ENCODE assay signal across 8 cellular contexts in genomic region chr17:58417300-58418092, GRCh38. TPM values are rescaled to one million over a fixed set of nuclear protein-coding genes. Genes with fewer than 3 reads are reported as not detected.
DNase-seq lines count a peak whose midpoint lies in the region; ATAC-seq, FAIRE-seq and TF ChIP-seq lines count a peak whose summit lies in the region.

TSS of gene RNF43 (minus strand) at chr17:58417534. CDS start at chr17:58415577, 1,957 bp downstream.

- no peak for TF ChIP-seq POLR2A in H54 (IDR thresholded peaks at IDR 0.05; ENCODE audit: low read depth, low read length)
- TF ChIP-seq POLR2A in stomach (IDR thresholded peaks at IDR 0.05): peak in 2 of 4 donors; percentile 45 to 71

- peak within 1 kb of the TSS; percentile 56 for H2AFZ ChIP-seq in neural progenitor cell (replicated peaks)

- peak within 1 kb of the TSS; percentile 44 for H3K4me3 ChIP-seq in RWPE2 (ENCODE audit: severe bottlenecking)
- H3K4me3 ChIP-seq in foreskin fibroblast (ENCODE audit: low read depth in 1 of 2, low read length in 2 of 2): peak within 1 kb of the TSS; percentile 28 to 47
- peak within 1 kb of the TSS; percentile 43 for H3K4me3 ChIP-seq in neural progenitor cell
- H3K4me3 ChIP-seq in stomach: peak within 1 kb of the TSS; percentile 26 to 47 (median 40)

- TF ChIP-seq CTCF in LNCAP (IDR thresholded peaks at IDR 0.05): peak; percentile 85
- TF ChIP-seq CTCF in RWPE2 (IDR thresholded peaks at IDR 0.05; ENCODE audit: poor library complexity, severe bottlenecking): peak; percentile 97
- peak; percentile 89 for TF ChIP-seq CTCF in foreskin fibroblast (IDR thresholded peaks at IDR 0.05; ENCODE audit: low read depth, low read length)
- TF ChIP-seq CTCF in neural progenitor cell (IDR thresholded peaks at IDR 0.05): peak; percentile 78
- peak in 5 of 7 experiments; percentile 72 to 97 (median 78) for TF ChIP-seq CTCF in stomach (IDR thresholded peaks at IDR 0.05)

- DNase-seq in G401 (ENCODE audit: low spot score) (peak; percentile 99), H54 (ENCODE audit: insufficient read length, low spot score) (peak; percentile 76), RWPE2 (ENCODE audit: low spot score) (peak; percentile 100), foreskin fibroblast (peak; percentile 54 to 85), neural progenitor cell (ENCODE audit: low spot score) (peak; percentile 94), stomach (peak; percentile 95)
- peak; percentile 82 for DNase-seq in activated effector memory CD4-positive, alpha-beta T cell treated with Interleukin-2 at 50 U/mL for 16 hours

- ATAC-seq in RWPE2 (ENCODE audit: low read depth): peak; percentile 92

- H3K4me3 Mint-ChIP-seq in neural progenitor cell: peak within 1 kb of the TSS; percentile 84

- H3K9me3 Mint-ChIP-seq in neural progenitor cell: no peaks in the 10 kb centered on the region

- peaks cover 29% of the 10 kb centered on the region for H3F3A ChIP-seq in neural progenitor cell (ENCODE audit: low read depth)

- H4K20me1 ChIP-seq in neural progenitor cell (ENCODE audit: low read depth): no peaks in the 10 kb centered on the region

- H3K27ac ChIP-seq in RWPE2 (ENCODE audit: poor library complexity, severe bottlenecking) (peak within 1 kb of the TSS; percentile 85), neural progenitor cell (no peak within 1 kb of the TSS), stomach (peak within 1 kb of the TSS; percentile 69 to 82 (median 79))

- H3K27me3 ChIP-seq in RWPE2 (ENCODE audit: insufficient read depth, poor library complexity, severe bottlenecking): no peaks in the 10 kb centered on the region
- H3K27me3 ChIP-seq in neural progenitor cell: peaks cover 4% of the 10 kb centered on the region
- H3K27me3 ChIP-seq in stomach: no peaks in the 10 kb centered on the region

- peak; percentile 100 for FAIRE-seq in H54 (lab: Jason Lieb, UNC)

- peaks cover 3% of the 10 kb centered on the region for H3K27me3 Mint-ChIP-seq in neural progenitor cell (ENCODE audit: insufficient read depth, low read depth)

- 1 to 3% (median 2%) methylated on average over 8 of the region's 8 CpGs for WGBS in stomach, 5 donors

- intact Hi-C loops in stomach (cut with DNase I; ENCODE audit: low total_unique reads): no loop called here

- H3K4me2 ChIP-seq in neural progenitor cell: peak within 1 kb of the TSS; percentile 72

- no peak for TF ChIP-seq EP300 in stomach (IDR thresholded peaks at IDR 0.05)

- H3K4me1 ChIP-seq in RWPE2 (ENCODE audit: insufficient read depth, poor library complexity, severe bottlenecking): peaks cover 29% of the 10 kb centered on the region
- H3K4me1 ChIP-seq in neural progenitor cell: peaks cover 28% of the 10 kb centered on the region
- H3K4me1 ChIP-seq in stomach: peaks cover 0 to 18% (median 8%) of the 10 kb centered on the region in 4 donors

- H3K4me1 Mint-ChIP-seq in neural progenitor cell: peaks cover 49% of the 10 kb centered on the region

- no peaks in the 10 kb centered on the region for H3K9me3 ChIP-seq in RWPE2 (ENCODE audit: severe bottlenecking)
- no peaks in the 10 kb centered on the region for H3K9me3 ChIP-seq in neural progenitor cell (ENCODE audit: low read depth)
- H3K9me3 ChIP-seq in stomach: no peaks in the 10 kb centered on the region

- peak within 1 kb of the TSS; percentile 36 for H3K27ac Mint-ChIP-seq in neural progenitor cell

- H3K79me2 ChIP-seq in neural progenitor cell (ENCODE audit: low read depth): no peaks in the 10 kb centered on the region

- H3K9ac ChIP-seq in neural progenitor cell: no peak within 1 kb of the TSS

- in situ Hi-C loops in G401 (cut with HindIII; ENCODE audit: low sequenced_read_pairs): no loop called here

- no peaks in the 10 kb centered on the region for H3K36me3 Mint-ChIP-seq in neural progenitor cell

- H3K36me3 ChIP-seq in RWPE2 (ENCODE audit: low read depth) (no peaks in the 10 kb centered on the region), neural progenitor cell (no peaks in the 10 kb centered on the region), stomach (no peaks in the 10 kb centered on the region)

RNA-seq across cellular contexts. Expression of gene RNF43, which starts in this region (rescaled TPM):
- total RNA-seq in G401 (2014; rRNA removed; shearing (Covaris generic)): not detected in 2 replicates
- 0.50 TPM in 1 of 2 replicates, not detected in the other for total RNA-seq in neural progenitor cell (ENCODE audit: low replicate concordance)
- total RNA-seq in stomach: 100 to 1,000 TPM in 1 of 5 donors, 10 to 100 TPM in 2, 1 to 10 TPM in 2; 6.4 to 269 (median 12.6) TPM
- 1 to 10 TPM in 2 of 3 donors, under 1 TPM in 1; 0.92 to 3.3 (median 2.0) TPM for polyA plus RNA-seq in stomach

Comparison
In these comparisons a context has a peak if more than half of its experiments do, and no peak if none do; other contexts are left out.
1. Peak in DNase-seq in G401; RNA of the gene not detected or under 1 TPM.
2. Peak in DNase-seq, H3K4me3 ChIP-seq and H3K4me2 ChIP-seq in neural progenitor cell; RNA of the gene not detected or under 1 TPM.